Comparison of ENCODE assay signal across 8 cellular contexts in genomic region chr20:5100684-5101347, GRCh38. TPM values are rescaled to one million over a fixed set of nuclear protein-coding genes. Genes with fewer than 3 reads are reported as not detected.
DNase-seq lines count a peak whose midpoint lies in the region; ATAC-seq and TF ChIP-seq lines count a peak whose summit lies in the region.

No MANE protein-coding gene starts in this region.

- POLR2A ChIA-PET in CD8-positive, alpha-beta memory T cell (lab: Charles Lee), result interaction anchor here (0.7 to 1.5 kb wide), 2 partner anchors 25 to 44 kb away, joined by 3 to 4 read pairs; no protein-coding TSS in a partner anchor

- TF ChIP-seq POLR2A in lower leg skin (IDR thresholded peaks at IDR 0.05), result no peak

- H3K27me3 ChIP-seq in CD8-positive, alpha-beta memory T cell (ENCODE audit: insufficient read depth, low read length, poor library complexity, severe bottlenecking), result no peaks in the 10 kb centered on the region

- 9 to 12% methylated on average over 9 of the region's 9 CpGs for WGBS in lower leg skin, 2 donors

- DNase-seq in CD8-positive, alpha-beta memory T cell, result peak; percentile 53 to 81 (median 68)
- DNase-seq in HCEC 1CT, result peak; percentile 61
- peak; percentile 67 for DNase-seq in NCI-H345 (lab: John Stamatoyannopoulos, UW)
- DNase-seq in activated CD4-positive, alpha-beta T cell treated with anti-CD3 and anti-CD28 coated beads, Interleukin-2, amount 10 ng/mL, durations not matched to agents 24 days and 14 days, result peak; percentile 92
- DNase-seq in coronary artery (ENCODE audit: low spot score), result peak; percentile 82
- peak; percentile 67 to 95 for DNase-seq in lower leg skin (ENCODE audit: low spot score in 2 of 2)
- DNase-seq in stimulated activated CD4-positive, alpha-beta T cell treated with anti-CD3 and anti-CD28 coated beads, TNF-alpha, amount 100 ng/mL, for 48 hours (ENCODE audit: low read depth in 3 of 3), result peak; percentile 40 to 68 (median 63)

- no peaks in the 10 kb centered on the region for H3K9me3 Mint-ChIP-seq in CD8-positive, alpha-beta memory T cell
- H3K9me3 Mint-ChIP-seq in activated CD4-positive, alpha-beta T cell treated with anti-CD3 and anti-CD28 coated beads, Interleukin-2, amount 10 ng/mL, durations not matched to agents 24 days and 14 days, result no peaks in the 10 kb centered on the region

- peaks cover 11% of the 10 kb centered on the region for H3K4me1 ChIP-seq in CD8-positive, alpha-beta memory T cell (ENCODE audit: insufficient read depth, low read length)

- no peak overlapping the region for H3K4me3 Mint-ChIP-seq in CD8-positive, alpha-beta memory T cell
- no peak overlapping the region for H3K4me3 Mint-ChIP-seq in activated CD4-positive, alpha-beta T cell treated with anti-CD3 and anti-CD28 coated beads, Interleukin-2, amount 10 ng/mL, durations not matched to agents 24 days and 14 days

- H3K27me3 Mint-ChIP-seq in CD8-positive, alpha-beta memory T cell, result no peaks in the 10 kb centered on the region
- no peaks in the 10 kb centered on the region for H3K27me3 Mint-ChIP-seq in activated CD4-positive, alpha-beta T cell treated with anti-CD3 and anti-CD28 coated beads, Interleukin-2, amount 10 ng/mL, durations not matched to agents 24 days and 14 days

- ATAC-seq in GM18858 (IDR thresholded peaks at IDR 0.05; ENCODE audit: unreplicated experiment), result no peak

- peaks cover 16 to 78% (median 24%) of the 10 kb centered on the region in 3 donors for H3K36me3 Mint-ChIP-seq in CD8-positive, alpha-beta memory T cell
- peaks cover 53% of the 10 kb centered on the region for H3K36me3 Mint-ChIP-seq in activated CD4-positive, alpha-beta T cell treated with anti-CD3 and anti-CD28 coated beads, Interleukin-2, amount 10 ng/mL, durations not matched to agents 24 days and 14 days (ENCODE audit: low read depth)

- peaks cover 26% of the 10 kb centered on the region for H3K36me3 ChIP-seq in CD8-positive, alpha-beta memory T cell (ENCODE audit: insufficient read depth, low read length)

- CTCF ChIA-PET in CD8-positive, alpha-beta memory T cell (lab: Charles Lee), result interaction anchor here (0.7 to 8.0 kb wide), 26 partner anchors 9 to 361 kb away, joined by 3 to 62 read pairs (median 4); partner anchors contain the start of gene SLC23A2

- no peak overlapping the region for H3K27ac ChIP-seq in CD8-positive, alpha-beta memory T cell (ENCODE audit: low read depth, low read length)
- no peak overlapping the region for H3K27ac ChIP-seq in coronary artery

- H3K9me3 ChIP-seq in CD8-positive, alpha-beta memory T cell (ENCODE audit: low read length), result no peaks in the 10 kb centered on the region

- peak; percentile 79 for TF ChIP-seq CTCF in coronary artery (IDR thresholded peaks at IDR 0.05)
- no peak for TF ChIP-seq CTCF in lower leg skin (IDR thresholded peaks at IDR 0.05)

- peaks cover 10 to 22% (median 22%) of the 10 kb centered on the region in 3 donors for H3K4me1 Mint-ChIP-seq in CD8-positive, alpha-beta memory T cell
- peaks cover 6% of the 10 kb centered on the region for H3K4me1 Mint-ChIP-seq in activated CD4-positive, alpha-beta T cell treated with anti-CD3 and anti-CD28 coated beads, Interleukin-2, amount 10 ng/mL, durations not matched to agents 24 days and 14 days

- H3K27ac Mint-ChIP-seq in CD8-positive, alpha-beta memory T cell, result peak overlapping the region in 6 of 8 donors; percentile 12 to 87 (median 73)
- H3K27ac Mint-ChIP-seq in activated CD4-positive, alpha-beta T cell treated with anti-CD3 and anti-CD28 coated beads, Interleukin-2, amount 10 ng/mL, durations not matched to agents 24 days and 14 days, result no peak overlapping the region

- no peak overlapping the region for H3K4me3 ChIP-seq in CD8-positive, alpha-beta memory T cell (ENCODE audit: low read length)
- H3K4me3 ChIP-seq in coronary artery (no peak overlapping the region), lower leg skin (ENCODE audit: low read depth, poor library complexity, severe bottlenecking) (no peak overlapping the region)

- intact Hi-C loops in activated CD4-positive, alpha-beta T cell treated with anti-CD3 and anti-CD28 coated beads, Interleukin-2, amount 10 ng/mL, durations not matched to agents 24 days and 14 days (cut with micrococcal nuclease), result loop anchor here (1.0 to 5.0 kb wide), 3 partner anchors 45 to 144 kb away; partner anchors contain the start of gene SLC23A2
- intact Hi-C loops in lower leg skin (cut with DNase I; ENCODE audit: low total_unique reads), result no loop called here

RNA-seq across cellular contexts. Expression of gene TMEM230, which starts 12.1 kb away (rescaled TPM):
- 10 to 100 TPM; 86.4 to 87.8 TPM for total RNA-seq in CD8-positive, alpha-beta memory T cell
- 250 TPM for polyA plus RNA-seq in CD8-positive, alpha-beta memory T cell
- total RNA-seq in activated CD4-positive, alpha-beta T cell treated with anti-CD3 and anti-CD28 coated beads, Interleukin-2, amount 10 ng/mL, durations not matched to agents 24 days and 14 days, result 86.3 and 86.9 TPM in 2 replicates
- total RNA-seq in lower leg skin, result 10 to 100 TPM; 19.7 to 44.0 (median 35.9) TPM

RNA-seq across cellular contexts. Expression of gene PCNA, which starts 18.9 kb away (rescaled TPM):
- 100 to 1,000 TPM; 654 to 662 TPM for total RNA-seq in CD8-positive, alpha-beta memory T cell
- 58.4 TPM for polyA plus RNA-seq in CD8-positive, alpha-beta memory T cell
- total RNA-seq in activated CD4-positive, alpha-beta T cell treated with anti-CD3 and anti-CD28 coated beads, Interleukin-2, amount 10 ng/mL, durations not matched to agents 24 days and 14 days, result 532 TPM in 2 replicates
- total RNA-seq in lower leg skin, result 10 to 100 TPM; 39.4 to 47.0 (median 43.4) TPM

RNA-seq across cellular contexts. Expression of gene CDS2, which starts 26.0 kb away (rescaled TPM):
- 10 to 100 TPM; 55.3 to 57.3 TPM for total RNA-seq in CD8-positive, alpha-beta memory T cell
- polyA plus RNA-seq in CD8-positive, alpha-beta memory T cell, result 48.3 TPM
- 34.7 and 39.2 TPM in 2 replicates for total RNA-seq in activated CD4-positive, alpha-beta T cell treated with anti-CD3 and anti-CD28 coated beads, Interleukin-2, amount 10 ng/mL, durations not matched to agents 24 days and 14 days
- 10 to 100 TPM; 12.3 to 16.9 (median 14.7) TPM for total RNA-seq in lower leg skin

Comparison
In these comparisons a context has a peak if more than half of its experiments do, and no peak if none do; other contexts are left out.
1. RNA of gene PCNA, which starts 18.9 kb away (total RNA-seq): 654 to 662 TPM in CD8-positive, alpha-beta memory T cell and 532 TPM in activated CD4-positive, alpha-beta T cell treated with anti-CD3 and anti-CD28 coated beads, Interleukin-2, amount 10 ng/mL, durations not matched to agents 24 days and 14 days; 39.4 to 47.0 TPM in lower leg skin; every median in the first group is over 10 times any median in the second.
2. Peak in every context shown above with its lines, with median percentiles within 50 percentile points of each other: DNase-seq.